21 cellular contexts compared by ENCODE assay signal in the genomic region with DNA sequence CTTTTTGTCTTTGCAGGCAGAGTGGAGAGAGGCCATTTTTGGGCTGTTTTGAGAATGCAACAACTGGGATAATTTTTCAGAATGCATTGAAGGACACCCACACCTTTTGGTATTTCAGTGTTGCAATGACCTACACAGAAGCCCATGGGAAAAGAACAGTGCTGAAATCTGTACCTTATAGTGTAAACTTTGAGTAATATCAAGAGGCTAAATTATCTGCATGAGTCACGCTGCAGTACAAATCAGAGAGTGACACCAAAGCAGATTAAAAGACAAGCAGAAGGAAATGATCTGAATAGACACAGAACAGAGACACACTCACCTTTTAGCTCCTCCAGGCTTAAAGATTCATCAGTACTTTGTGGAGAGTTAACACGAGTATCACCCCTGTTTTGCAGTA.
DNase-seq lines count a peak whose midpoint lies in the region; ATAC-seq, FAIRE-seq and TF ChIP-seq lines count a peak whose summit lies in the region.
"Had no signal": no experiment of that assay in that cellular context is flagged by ENCODE, and none has a peak within 500 bp of the region (broad histone marks: within the 10 kb centered on the region; RNA-seq: fewer than 3 reads in every experiment).

No MANE protein-coding gene starts in this region.

- no peaks in the 10 kb centered on the region for H3K9me3 ChIP-seq in mucosa of descending colon

- no peaks in the 10 kb centered on the region for H3K27me3 Mint-ChIP-seq in T-cell
- H3K27me3 Mint-ChIP-seq: activated CD4-positive, alpha-beta memory T cell treated with anti-CD3 and anti-CD28 coated beads, Interleukin-2, amount 10 ng/mL, durations not matched to agents 7 days and 5 days had no signal

- H3K9me3 Mint-ChIP-seq in T-cell: peaks cover 0 to 3% (median 0%) of the 10 kb centered on the region in 3 donors
- H3K9me3 Mint-ChIP-seq: activated CD4-positive, alpha-beta memory T cell treated with anti-CD3 and anti-CD28 coated beads, Interleukin-2, amount 10 ng/mL, durations not matched to agents 7 days and 5 days had no signal

- H3K36me3 ChIP-seq in bronchial epithelial cell (ENCODE audit: control insufficient read depth, insufficient read depth, low read length) (no peaks in the 10 kb centered on the region), mucosa of descending colon (ENCODE audit: low read depth) (no peaks in the 10 kb centered on the region)

- CTCF ChIA-PET in T-cell (lab: Charles Lee): no interaction called here

- no peak overlapping the region for H3K27ac Mint-ChIP-seq in T-cell
- H3K27ac Mint-ChIP-seq: activated CD4-positive, alpha-beta memory T cell treated with anti-CD3 and anti-CD28 coated beads, Interleukin-2, amount 10 ng/mL, durations not matched to agents 7 days and 5 days; nephron progenitor cell had no signal

- TF ChIP-seq CTCF in bronchial epithelial cell (IDR thresholded peaks at IDR 0.05; ENCODE audit: insufficient read depth, low read length, severe bottlenecking) (no peak), mucosa of descending colon (IDR thresholded peaks at IDR 0.05) (no peak)

- H3K4me3 Mint-ChIP-seq in T-cell: no peak overlapping the region
- H3K4me3 Mint-ChIP-seq: activated CD4-positive, alpha-beta memory T cell treated with anti-CD3 and anti-CD28 coated beads, Interleukin-2, amount 10 ng/mL, durations not matched to agents 7 days and 5 days; nephron progenitor cell had no signal

- no peaks in the 10 kb centered on the region for H3K4me1 ChIP-seq in mucosa of descending colon (ENCODE audit: low read depth)

- H3K4me1 Mint-ChIP-seq in T-cell: no peaks in the 10 kb centered on the region
- H3K4me1 Mint-ChIP-seq: activated CD4-positive, alpha-beta memory T cell treated with anti-CD3 and anti-CD28 coated beads, Interleukin-2, amount 10 ng/mL, durations not matched to agents 7 days and 5 days had no signal

- peak; percentile 81 for FAIRE-seq in bronchial epithelial cell (lab: Jason Lieb, UNC)
- FAIRE-seq: G401.6 had no signal

- no peaks in the 10 kb centered on the region for H3K36me3 Mint-ChIP-seq in T-cell

- POLR2A ChIA-PET in T-cell (lab: Charles Lee): no interaction called here

- no peaks in the 10 kb centered on the region for H3K27me3 ChIP-seq in bronchial epithelial cell (ENCODE audit: control insufficient read depth, insufficient read depth, low read length)

- intact Hi-C loops in mucosa of descending colon (cut with DNase I, micrococcal nuclease): no loop called here

- peak; percentile 28 for DNase-seq in Daoy (ENCODE audit: low read depth)
- peak; percentile 82 for DNase-seq in NCI-H226
- DNase-seq in bronchial epithelial cell (ENCODE audit: low read depth): peak; percentile 94
- no peak for DNase-seq in mucosa of descending colon
- DNase-seq in T-cell: no peak
- no peak for DNase-seq in activated T-cell treated with anti-CD3 and anti-CD28 coated beads, Interleukin-2, amount 50 U/mL, for 48 hours
- no peak for DNase-seq in DMS153 treated with DMSO at 0.1 percent for 48 hours (lab: John Stamatoyannopoulos, UW; ENCODE audit: unreplicated experiment)
- DNase-seq: activated CD4-positive, alpha-beta memory T cell treated with anti-CD3 and anti-CD28 coated beads, Interleukin-2, amount 10 ng/mL, durations not matched to agents 7 days and 5 days; activated CD4-positive, CD25-positive, alpha-beta regulatory T cell; activated naive CD4-positive, alpha-beta T cell; amniotic stem cell; C1 segment of cervical spinal cord; central memory CD4-positive, alpha-beta T cell; left ventricle myocardium superior; NCI-H1105 treated with DMSO at 0.1 percent for 48 hours; NCI-H69; nephron progenitor cell; posterior cingulate gyrus; T1000 had no signal

- H3K4me3 ChIP-seq in bronchial epithelial cell (ENCODE audit: low read depth, low read length) (no peak overlapping the region), mucosa of descending colon (no peak overlapping the region)

- ATAC-seq in mucosa of descending colon: peak; percentile 36
- ATAC-seq in HG03025 (IDR thresholded peaks at IDR 0.05; ENCODE audit: low FRiP score, unreplicated experiment): no peak
- ATAC-seq in T-cell (replicated peaks in 1 of 4): no peak
- ATAC-seq: left ventricle myocardium superior had no signal

Comparison
In these comparisons a context has a peak if more than half of its experiments do, and no peak if none do; other contexts are left out.
1. DNase-seq: peak in Daoy (single experiment), NCI-H226 (single experiment) and bronchial epithelial cell (single experiment); none in mucosa of descending colon (0 of 3), T-cell (0 of 34), activated T-cell treated with anti-CD3 and anti-CD28 coated beads, Interleukin-2, amount 50 U/mL, for 48 hours (0 of 2) and DMS153 treated with DMSO at 0.1 percent for 48 hours (single experiment).